8 cellular contexts compared by ENCODE assay signal in genomic region chr1:154407021-154407865, GRCh38.
DNase-seq lines count a peak whose midpoint lies in the region; ATAC-seq and TF ChIP-seq lines count a peak whose summit lies in the region.

No MANE protein-coding gene starts in this region.

- H3K27me3 ChIP-seq in KMS-11 (ENCODE audit: insufficient read depth, low read depth) (peaks cover 15% of the 10 kb centered on the region; the same call in 1 of the 2 replicates), stomach smooth muscle (ENCODE audit: control insufficient read depth in 1 of 2, insufficient read depth in 2 of 2, low read length in 2 of 2) (no peaks in the 10 kb centered on the region)

- peaks cover 59% of the 10 kb centered on the region for H3K4me1 ChIP-seq in KMS-11 (ENCODE audit: low read depth, poor library complexity, severe bottlenecking)
- peaks cover 69% of the 10 kb centered on the region for H3K4me1 ChIP-seq in stomach smooth muscle (ENCODE audit: control insufficient read depth, insufficient read depth, low read length)

- DNase-seq in GM12865 (ENCODE audit: low read depth) (peak; percentile 76), memory B cell (ENCODE audit: low spot score in 2 of 2) (peak in 1 of 2 donors; percentile 43), NCI-H226 (no peak), DMS114 treated with DMSO at 0.1 percent for 48 hours (lab: John Stamatoyannopoulos, UW; ENCODE audit: unreplicated experiment) (no peak)

- no peaks in the 10 kb centered on the region for H4K20me1 ChIP-seq in KMS-11 (ENCODE audit: insufficient read depth)

- H3K27me3 Mint-ChIP-seq in activated naive CD4-positive, alpha-beta T cell treated with anti-CD3 and anti-CD28 coated beads, Interleukin-2, amount 50 U/mL, for 24 hours, result no peaks in the 10 kb centered on the region
- no peaks in the 10 kb centered on the region for H3K27me3 Mint-ChIP-seq in memory B cell

- H3K36me3 Mint-ChIP-seq in activated naive CD4-positive, alpha-beta T cell treated with anti-CD3 and anti-CD28 coated beads, Interleukin-2, amount 50 U/mL, for 24 hours, result no peaks in the 10 kb centered on the region
- no peaks in the 10 kb centered on the region for H3K36me3 Mint-ChIP-seq in memory B cell

- TF ChIP-seq CTCF in GM12865 (IDR thresholded peaks at IDR 0.05; ENCODE audit: insufficient read depth, low read depth, low read length, missing control alignments) (no peak), KMS-11 (conservative IDR thresholded peaks at IDR 0.05; ENCODE audit: low read depth, low read length) (no peak)

- H3K79me2 ChIP-seq in KMS-11 (ENCODE audit: insufficient read depth, low read depth), result no peaks in the 10 kb centered on the region

- H3K36me3 ChIP-seq in KMS-11 (ENCODE audit: insufficient read depth), result no peaks in the 10 kb centered on the region
- H3K36me3 ChIP-seq in stomach smooth muscle (ENCODE audit: control insufficient read depth in 2 of 2, insufficient read depth in 2 of 2, low read length in 2 of 2), result no peaks in the 10 kb centered on the region

- no peak overlapping the region for H2AFZ ChIP-seq in KMS-11 (ENCODE audit: low read depth)

- H3K27ac ChIP-seq in KMS-11 (no peak overlapping the region; the same call in 1 of the 2 replicates), stomach smooth muscle (ENCODE audit: low read length) (peak overlapping the region; percentile 97)

- H3K4me3 ChIP-seq in GM12865 (ENCODE audit: low read depth, low read length), result peak overlapping the region; percentile 48
- H3K4me3 ChIP-seq in KMS-11 (IDR thresholded peaks at IDR 0.05; ENCODE audit: insufficient read depth, low read depth, low read length), result no peak overlapping the region
- H3K4me3 ChIP-seq in stomach smooth muscle (ENCODE audit: low read length in 2 of 2), result peak overlapping the region; percentile 84 to 90

- H3K9ac ChIP-seq in KMS-11 (no peak overlapping the region; the same call in 1 of the 2 replicates), stomach smooth muscle (ENCODE audit: low read length in 2 of 2) (peak overlapping the region; percentile 90 to 93)

- H3K4me3 Mint-ChIP-seq in activated naive CD4-positive, alpha-beta T cell treated with anti-CD3 and anti-CD28 coated beads, Interleukin-2, amount 50 U/mL, for 24 hours, result peak overlapping the region; percentile 98
- peak overlapping the region; percentile 82 for H3K4me3 Mint-ChIP-seq in memory B cell

- H3K9me3 ChIP-seq in stomach smooth muscle (ENCODE audit: control insufficient read depth in 2 of 2, low read length in 2 of 2), result no peaks in the 10 kb centered on the region

- peak overlapping the region; percentile 96 for H3K27ac Mint-ChIP-seq in activated naive CD4-positive, alpha-beta T cell treated with anti-CD3 and anti-CD28 coated beads, Interleukin-2, amount 50 U/mL, for 24 hours
- H3K27ac Mint-ChIP-seq in memory B cell, result peak overlapping the region; percentile 40

- ATAC-seq in memory B cell (ENCODE audit: low read depth), result peak; percentile 56
- ATAC-seq in HG02759 (IDR thresholded peaks at IDR 0.05; ENCODE audit: unreplicated experiment), result no peak

- H3K4me2 ChIP-seq in KMS-11, result peak overlapping the region; percentile 93

- H3K9me3 Mint-ChIP-seq in activated naive CD4-positive, alpha-beta T cell treated with anti-CD3 and anti-CD28 coated beads, Interleukin-2, amount 50 U/mL, for 24 hours, result no peaks in the 10 kb centered on the region
- H3K9me3 Mint-ChIP-seq in memory B cell, result no peaks in the 10 kb centered on the region

- peaks cover 89% of the 10 kb centered on the region for H3K4me1 Mint-ChIP-seq in activated naive CD4-positive, alpha-beta T cell treated with anti-CD3 and anti-CD28 coated beads, Interleukin-2, amount 50 U/mL, for 24 hours
- peaks cover 52% of the 10 kb centered on the region for H3K4me1 Mint-ChIP-seq in memory B cell
